ENCODE assay signal across 8 cellular contexts in the genomic region with DNA sequence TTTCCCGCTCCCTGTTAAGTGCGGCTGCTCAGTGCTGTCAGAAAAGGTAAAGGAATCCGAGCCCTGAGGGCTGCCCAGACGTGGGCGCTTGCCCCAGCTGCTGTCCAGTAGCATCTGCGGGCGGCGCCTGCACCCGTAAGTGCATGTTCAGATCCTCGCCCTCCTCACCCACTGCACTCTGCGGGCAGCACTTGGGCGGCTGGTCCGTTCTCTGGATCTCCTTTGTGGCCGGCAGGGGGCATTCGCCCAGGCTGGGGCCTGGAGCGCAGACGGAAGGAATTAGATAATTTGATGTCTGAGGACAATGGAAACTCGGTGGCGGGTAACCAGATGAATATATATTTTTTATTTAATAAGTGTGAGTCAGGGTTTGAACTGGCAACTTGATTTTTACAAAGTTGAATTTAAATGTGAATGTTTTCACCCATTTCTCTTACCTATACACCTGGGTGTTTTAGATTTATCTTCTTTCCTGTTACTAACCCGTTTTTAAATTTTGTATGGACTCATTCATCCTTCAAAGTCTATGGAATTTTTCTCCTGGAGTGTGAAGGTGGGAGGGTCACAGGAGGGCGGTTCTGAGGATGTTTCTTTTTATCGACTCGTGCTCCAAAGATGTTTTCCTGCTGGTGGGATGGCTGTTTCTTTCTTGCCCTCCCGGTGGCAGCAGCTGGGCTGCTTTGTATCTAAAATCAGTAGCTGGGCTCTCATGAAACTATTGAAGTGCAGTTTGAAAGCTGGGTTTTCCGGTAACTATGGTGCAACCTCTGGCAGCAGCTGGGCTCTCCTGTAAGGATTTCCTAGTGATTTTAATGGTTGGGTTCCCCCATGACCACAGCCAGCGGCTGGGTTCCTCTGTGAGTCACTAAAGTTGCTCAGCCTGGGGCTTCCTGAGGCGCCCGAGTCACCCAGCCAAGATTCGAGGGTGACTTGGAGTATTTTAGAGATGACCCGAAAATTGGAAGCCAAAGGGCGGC.
DNase-seq lines count a peak whose midpoint lies in the region; ATAC-seq, FAIRE-seq and TF ChIP-seq lines count a peak whose summit lies in the region.
"Not testable (repeated sequence)": the region's sequence is repeated elsewhere in the genome, so short reads cannot be mapped to it uniquely, and the experiment has no call there.

No MANE protein-coding gene starts in this region.

- not testable (repeated sequence) for H3K27me3 ChIP-seq in transverse colon

- H3K36me3 ChIP-seq in transverse colon, result not testable (repeated sequence)

- H3K27me3 Mint-ChIP-seq in activated T-helper 17 cell treated with anti-CD3 and anti-CD28 coated beads, Interleukin-2, amount 50 U/mL, for 72 hours; osteocyte (ENCODE audit: unreplicated experiment): not testable (repeated sequence)

- H3K36me3 Mint-ChIP-seq in activated T-helper 17 cell treated with anti-CD3 and anti-CD28 coated beads, Interleukin-2, amount 50 U/mL, for 72 hours (ENCODE audit: low read depth), result peaks cover 72% of the 10 kb centered on the region
- H3K36me3 Mint-ChIP-seq in osteocyte (ENCODE audit: unreplicated experiment), result peaks cover 25% of the 10 kb centered on the region

- peak; percentile 70 for TF ChIP-seq CTCF in osteocyte (IDR thresholded peaks at IDR 0.05)
- TF ChIP-seq CTCF in transverse colon (IDR thresholded peaks at IDR 0.05), result peak in 4 of 5 experiments; percentile 20 to 30 (median 24)

- ATAC-seq in activated T-helper 17 cell treated with anti-CD3 and anti-CD28 coated beads, Interleukin-2, amount 50 U/mL, for 72 hours (replicated peaks), result peak; percentile 91

- not testable (repeated sequence) for H3K9me3 ChIP-seq in transverse colon

- not testable (repeated sequence) for H3K4me1 ChIP-seq in transverse colon

- peak overlapping the region; percentile 49 for H3K4me3 Mint-ChIP-seq in activated T-helper 17 cell treated with anti-CD3 and anti-CD28 coated beads, Interleukin-2, amount 50 U/mL, for 72 hours
- H3K4me3 Mint-ChIP-seq in osteocyte (ENCODE audit: unreplicated experiment), result peak overlapping the region; percentile 22

- peak; percentile 35 for FAIRE-seq in endometrium (lab: Jason Lieb, UNC)

- H3K27ac Mint-ChIP-seq in activated T-helper 17 cell treated with anti-CD3 and anti-CD28 coated beads, Interleukin-2, amount 50 U/mL, for 72 hours, result peak overlapping the region; percentile 61
- H3K27ac Mint-ChIP-seq in osteocyte (ENCODE audit: unreplicated experiment), result peak overlapping the region; percentile 72

- peak; percentile 17 for DNase-seq in DMS 273 (lab: John Stamatoyannopoulos, UW; ENCODE audit: unreplicated experiment)
- peak; percentile 63 for DNase-seq in HuH-7.5 (ENCODE audit: low spot score)
- peak; percentile 85 for DNase-seq in RKO (ENCODE audit: low spot score)
- DNase-seq in iPS-NIHi11 (ENCODE audit: low spot score), result peak; percentile 72
- DNase-seq in osteocyte (ENCODE audit: extremely low spot score, unreplicated experiment), result not testable (repeated sequence)
- peak; percentile 37 for DNase-seq in transverse colon

- not testable (repeated sequence) for TF ChIP-seq POLR2A in transverse colon (IDR thresholded peaks at IDR 0.05)

- not testable (repeated sequence) for H3K27ac ChIP-seq in transverse colon

- 73 to 78% methylated on average over 9 to 31 of the region's 31 CpGs for WGBS in transverse colon (ENCODE audit: low coverage in 1 of 2), 2 donors

- H3K4me1 Mint-ChIP-seq in activated T-helper 17 cell treated with anti-CD3 and anti-CD28 coated beads, Interleukin-2, amount 50 U/mL, for 72 hours, result not testable (repeated sequence)
- peaks cover 33% of the 10 kb centered on the region for H3K4me1 Mint-ChIP-seq in osteocyte (ENCODE audit: unreplicated experiment)

- intact Hi-C loops in transverse colon (cut with DNase I; ENCODE audit: low total_unique reads), result not testable (repeated sequence)

- H3K4me3 ChIP-seq in transverse colon, result not testable (repeated sequence)

- in situ Hi-C loops in transverse colon (cut with MboI; ENCODE audit: low pct_ligation_motif_present in 1 of 4, low pct_unique_long_range_greater_than_20kb in 1 of 4, low sequenced_read_pairs in 3 of 4), result not testable (repeated sequence)

- not testable (repeated sequence) for TF ChIP-seq EP300 in transverse colon (IDR thresholded peaks at IDR 0.05; ENCODE audit: low read depth)

- not testable (repeated sequence) for H3K9me3 Mint-ChIP-seq in activated T-helper 17 cell treated with anti-CD3 and anti-CD28 coated beads, Interleukin-2, amount 50 U/mL, for 72 hours; osteocyte (ENCODE audit: unreplicated experiment)
